ENCODE assay signal across 24 cellular contexts in genomic region chr3:194792368-194792767, GRCh38.
"Had no signal": no experiment of that assay in that cellular context is flagged by ENCODE, and none has a peak within 500 bp of the region (broad histone marks: within the 10 kb centered on the region; RNA-seq: fewer than 3 reads in every experiment).

No MANE protein-coding gene starts in this region.

- ATAC-seq: effector memory CD8-positive, alpha-beta T cell; esophagus mucosa; gastrocnemius medialis; heart right ventricle; left cardiac atrium; left lung; left ventricle myocardium superior; lower lobe of right lung; mucosa of descending colon had no signal

- H3K27me3 Mint-ChIP-seq: dendritic cell treated with granulocyte-macrophage colony-stimulating factor and Interleukin-4, amounts not matched to agents 40 ng/mL and 50 ng/mL, for 4 days; effector memory CD8-positive, alpha-beta T cell had no signal

- H3K4me1 Mint-ChIP-seq: endodermal cell, mesothelial cell of epicardium had no signal

- H3K27ac Mint-ChIP-seq: dendritic cell treated with granulocyte-macrophage colony-stimulating factor and Interleukin-4, amounts not matched to agents 40 ng/mL and 50 ng/mL, for 4 days; endodermal cell; mesothelial cell of epicardium; naive B cell had no signal

- H3K4me3 Mint-ChIP-seq: dendritic cell treated with granulocyte-macrophage colony-stimulating factor and Interleukin-4, amounts not matched to agents 40 ng/mL and 50 ng/mL, for 4 days; effector memory CD8-positive, alpha-beta T cell; endodermal cell; mesothelial cell of epicardium; naive B cell had no signal

- DNase-seq: colonic mucosa; cortex of kidney; effector CD8-positive, alpha-beta T cell; effector memory CD8-positive, alpha-beta T cell; erythroblast; esophagus squamous epithelium; foreskin fibroblast; foreskin melanocyte; gastrocnemius medialis; glutamatergic neuron; head of caudate nucleus; heart right ventricle; hippocampal formation; left cardiac atrium; left lung; left ventricle myocardium superior; lower lobe of right lung; mesenchymal stem cell; mucosa of descending colon; naive B cell had no signal
